Comparison of ENCODE assay signal across 25 cellular contexts in genomic region chr20:11338506-11339306, GRCh38.
DNase-seq lines count a peak whose midpoint lies in the region; TF ChIP-seq lines count a peak whose summit lies in the region.
"Had no signal": no experiment of that assay in that cellular context is flagged by ENCODE, and none has a peak within 500 bp of the region (broad histone marks: within the 10 kb centered on the region; RNA-seq: fewer than 3 reads in every experiment).

No MANE protein-coding gene starts in this region.

- peak; percentile 21 for DNase-seq in A172 (ENCODE audit: low spot score)
- peak; percentile 38 for DNase-seq in OCI-M1 (lab: John Stamatoyannopoulos, UW)
- peak; percentile 84 for DNase-seq in choroid plexus epithelial cell (ENCODE audit: low read depth)
- peak; percentile 88 for DNase-seq in iris pigment epithelial cell (ENCODE audit: low read depth)
- no peak for DNase-seq in SKM-1 treated with dmso at 0.1 percent for 144 hours (lab: John Stamatoyannopoulos, UW; ENCODE audit: unreplicated experiment)
- no peak for DNase-seq in activated CD8-positive, alpha-beta memory T cell treated with anti-CD3 and anti-CD28 coated beads, Interleukin-2, amount 50 U/mL, for 48 hours
- DNase-seq in NCI-H1694 treated with DMSO at 0.1 percent for 48 hours (lab: John Stamatoyannopoulos, UW): no peak
- no peak for DNase-seq in COLO829 (ENCODE audit: low spot score)
- DNase-seq: 8988T; activated CD4-positive, alpha-beta memory T cell treated with anti-CD3 and anti-CD28 coated beads for 36 hours; activated CD4-positive, CD25-positive, alpha-beta regulatory T cell treated with anti-CD3 and anti-CD28 coated beads, Interleukin-2, amount 50 U/mL, for 72 hours; anterior cingulate cortex; CD4-positive, alpha-beta T cell; DMS 273 treated with DMSO at 0.1 percent for 48 hours; foreskin melanocyte; H7; left ventricle myocardium inferior; MM.1S; naive thymus-derived CD4-positive, alpha-beta T cell; NCI-H2029 treated with DMSO at 0.1 percent for 48 hours; NCI-H226; stimulated activated CD4-positive, alpha-beta T cell treated with anti-CD3 and anti-CD28 coated beads, Interleukin-1b, Interleukin-23, amount 100 ng/mL, for 48 hours; T-cell had no signal

- no peak overlapping the region for H3K4me3 ChIP-seq in choroid plexus epithelial cell (ENCODE audit: low read depth, low read length)
- H3K4me3 ChIP-seq: left ventricle myocardium inferior, smooth muscle cell, tibial nerve had no signal

- peak; percentile 25 for TF ChIP-seq CTCF in choroid plexus epithelial cell (conservative IDR thresholded peaks at IDR 0.05; ENCODE audit: low read depth, low read length)

Comparison
In these comparisons a context has a peak if more than half of its experiments do, and no peak if none do; other contexts are left out.
1. DNase-seq: peak in A172 (single experiment), OCI-M1 (single experiment), choroid plexus epithelial cell (single experiment) and iris pigment epithelial cell (single experiment); none in SKM-1 treated with dmso at 0.1 percent for 144 hours (single experiment), activated CD8-positive, alpha-beta memory T cell treated with anti-CD3 and anti-CD28 coated beads, Interleukin-2, amount 50 U/mL, for 48 hours (single experiment), NCI-H1694 treated with DMSO at 0.1 percent for 48 hours (single experiment) and COLO829 (single experiment).